Comparison of ENCODE assay signal across 11 cellular contexts in genomic region chr17:75981019-75981615, GRCh38. TPM values are rescaled to one million over a fixed set of nuclear protein-coding genes. Genes with fewer than 3 reads are reported as not detected.
DNase-seq lines count a peak whose midpoint lies in the region; ATAC-seq, FAIRE-seq and TF ChIP-seq lines count a peak whose summit lies in the region.
"Had no signal": no experiment of that assay in that cellular context is flagged by ENCODE, and none has a peak within 500 bp of the region (broad histone marks: within the 10 kb centered on the region; RNA-seq: fewer than 3 reads in every experiment).

No MANE protein-coding gene starts in this region.

- no peak for DNase-seq in H9
- no peak for DNase-seq in GM12878 (ENCODE audit: low read depth, low spot score)
- no peak for DNase-seq in naive thymus-derived CD8-positive, alpha-beta T cell
- DNase-seq in NCI-H446 treated with DMSO at 0.1 percent for 48 hours (lab: John Stamatoyannopoulos, UW): no peak
- DNase-seq in GM10248 (ENCODE audit: extremely low spot score): no peak
- no peak for DNase-seq in NCI-H2196 treated with DMSO at 0.1 percent for 48 hours (lab: John Stamatoyannopoulos, UW; ENCODE audit: unreplicated experiment)
- no peak for DNase-seq in Kasumi-1 (lab: John Stamatoyannopoulos, UW)
- DNase-seq: COR-L47, T1000 had no signal

- H3K18ac ChIP-seq in H9 (ENCODE audit: insufficient read length, low read depth, low read length): no peak overlapping the region

- BruUV-seq in GM12878 (replicated peaks; lab: Mats Ljungman, UMichigan): no TSS peak

- H2BK15ac ChIP-seq in H9 (ENCODE audit: low read depth, low read length): no peak overlapping the region; the same call in 1 of the 2 replicates

- H3K23ac ChIP-seq in H9 (ENCODE audit: insufficient read length, low read depth, low read length): no peak overlapping the region

- no peak for TF ChIP-seq CTCF in H9 (conservative IDR thresholded peaks at IDR 0.05)
- no peak for TF ChIP-seq CTCF in GM12878 (IDR thresholded peaks at IDR 0.05 in 2 of 3, conservative IDR thresholded peaks at IDR 0.05 in 1 of 3; ENCODE audit: control insufficient read depth in 2 of 3, extremely low read depth in 1 of 3, insufficient read depth in 1 of 3, low read depth in 3 of 3, low read length in 3 of 3)
- no peak for TF ChIP-seq CTCF in GM10248 (IDR thresholded peaks at IDR 0.05; ENCODE audit: control extremely low read depth, extremely low read depth, low read depth, missing control alignments)

- H3K79me2 ChIP-seq in ACC112 (ENCODE audit: control insufficient read depth, insufficient read depth, low read length, unreplicated experiment) (peaks cover 24% of the 10 kb centered on the region), H9 (ENCODE audit: insufficient read depth, low read length) (peaks cover 2% of the 10 kb centered on the region; the same call in 1 of the 2 replicates), GM12878 (ENCODE audit: control insufficient read depth, insufficient read depth, low read length) (peaks cover 20% of the 10 kb centered on the region)

- H3K4me2 ChIP-seq in H9 (ENCODE audit: insufficient read depth, insufficient read length, low read length) (no peak overlapping the region), GM12878 (ENCODE audit: control insufficient read depth, insufficient read depth) (no peak overlapping the region)

- H4K91ac ChIP-seq in H9 (ENCODE audit: insufficient read length, low read depth, low read length): no peak overlapping the region

- H2BK20ac ChIP-seq in H9 (ENCODE audit: low read depth, low read length, poor library complexity, severe bottlenecking): no peak overlapping the region

- H3K9ac ChIP-seq in H9 (ENCODE audit: extremely low read depth, insufficient read length, low read length): no peak overlapping the region
- no peak overlapping the region; the same call in 1 of the 2 replicates for H3K9ac ChIP-seq in GM12878 (ENCODE audit: control insufficient read depth, insufficient read depth, low read length)

- H4K20me1 ChIP-seq in H9 (ENCODE audit: control insufficient read depth, insufficient read depth, insufficient read length) (no peaks in the 10 kb centered on the region), GM12878 (ENCODE audit: control insufficient read depth, insufficient read depth) (no peaks in the 10 kb centered on the region)

- H3K27ac ChIP-seq in ACC112 (ENCODE audit: low read depth, low read length) (peak overlapping the region; percentile 72), H9 (ENCODE audit: insufficient read length, low read depth, low read length) (no peak overlapping the region), GM12878 (ENCODE audit: control insufficient read depth, insufficient read depth) (0 out of 2 replicates have a peak overlapping the region, but pooled peaks have one; percentile 18)

- H3K36me3 ChIP-seq in ACC112 (ENCODE audit: insufficient read depth, low read length) (no peaks in the 10 kb centered on the region), GM12878 (ENCODE audit: control insufficient read depth in 2 of 2, insufficient read depth in 2 of 2, low read length in 1 of 2) (no peaks in the 10 kb centered on the region)
- H3K36me3 ChIP-seq: prostate gland had no signal

- no peak for FAIRE-seq in GM12878 (lab: Jason Lieb, UNC)

- no peak overlapping the region for H3K4me3 ChIP-seq in ACC112 (ENCODE audit: low read depth, low read length)
- no peak overlapping the region; the same call in 1 of the 2 replicates for H3K4me3 ChIP-seq in GM12878
- H3K4me3 ChIP-seq: prostate gland had no signal

- in situ Hi-C loops in GM12878 (cut with MboI): no loop called here

- peak overlapping the region; percentile 93 to 95 for H3K4me3 Mint-ChIP-seq in H9
- peak overlapping the region in 9 of 10 donors; percentile 45 to 99 (median 96) for H3K4me3 Mint-ChIP-seq in naive thymus-derived CD8-positive, alpha-beta T cell

- H3T11ph ChIP-seq in H9 (ENCODE audit: low read length): no peak overlapping the region

- peaks cover 50% of the 10 kb centered on the region for H3K4me1 ChIP-seq in ACC112 (ENCODE audit: control insufficient read depth, insufficient read depth, low read length, unreplicated experiment)
- H3K4me1 ChIP-seq in H9 (ENCODE audit: insufficient read depth, low read length): peaks cover 8% of the 10 kb centered on the region; the same call in 1 of the 2 replicates
- peaks cover 6% of the 10 kb centered on the region for H3K4me1 ChIP-seq in GM12878 (ENCODE audit: control insufficient read depth, insufficient read depth, low read length)
- H3K4me1 ChIP-seq: prostate gland had no signal

- peak overlapping the region; percentile 43 for H2AFZ ChIP-seq in ACC112 (ENCODE audit: low read length, unreplicated experiment)
- no peak overlapping the region for H2AFZ ChIP-seq in H9 (ENCODE audit: low read length)
- no peak overlapping the region for H2AFZ ChIP-seq in GM12878 (ENCODE audit: control insufficient read depth, low read depth, low read length)

- no peak overlapping the region for H3K56ac ChIP-seq in H9 (ENCODE audit: insufficient read length, low read depth, low read length)

- H3K4ac ChIP-seq in H9 (ENCODE audit: low read depth, low read length): no peak overlapping the region

- H3K27me3 ChIP-seq in ACC112 (ENCODE audit: insufficient read depth, low read length): no peaks in the 10 kb centered on the region
- no peaks in the 10 kb centered on the region for H3K27me3 ChIP-seq in H9 (ENCODE audit: insufficient read depth, low read length)
- H3K27me3 ChIP-seq in GM12878 (replicated peaks in 1 of 2; ENCODE audit: control insufficient read depth in 2 of 2, insufficient read depth in 2 of 2, low read length in 1 of 2): no peaks in the 10 kb centered on the region

- SMC1A ChIA-PET in GM12878 (lab: Charles Lee; ENCODE audit: uncharacterized antibody, unreplicated experiment): interaction anchor here (0.6 to 2.1 kb wide), 6 partner anchors 9 to 116 kb away, joined by 3 to 10 read pairs (median 4); no protein-coding TSS in a partner anchor

- CTCF ChIA-PET in GM12878 (lab: Yijun Ruan, JAX) (interaction anchor here (0.6 to 1.4 kb wide), 8 partner anchors 10 to 333 kb away, joined by 3 to 7 read pairs (median 4); partner anchors contain the start of gene CDK3), GM10248 (lab: Yijun Ruan, JAX) (interaction anchor here (1.0 to 1.8 kb wide), 4 partner anchors 11 to 33 kb away, joined by 5 to 6 read pairs (median 5); partner anchors contain the start of gene CDK3)

- H4K5ac ChIP-seq in H9 (ENCODE audit: insufficient read length, low read depth, low read length): no peak overlapping the region

- intact Hi-C loops in GM12878 (cut with micrococcal nuclease; ENCODE audit: unreplicated experiment): no loop called here

- H3K36me3 Mint-ChIP-seq in H9 (ENCODE audit: insufficient read depth in 1 of 3, low read depth in 3 of 3): peaks cover 7 to 14% (median 11%) of the 10 kb centered on the region in 3 experiments; a peak in 6 of 7 replicates
- H3K36me3 Mint-ChIP-seq in naive thymus-derived CD8-positive, alpha-beta T cell: peaks cover 0 to 9% (median 0%) of the 10 kb centered on the region in 3 donors

- H2BK120ac ChIP-seq in H9 (ENCODE audit: low read depth, low read length, poor library complexity, severe bottlenecking): no peak overlapping the region

- peaks cover 56 to 67% of the 10 kb centered on the region in 2 experiments for H3K4me1 Mint-ChIP-seq in H9
- peaks cover 11 to 35% (median 29%) of the 10 kb centered on the region in 4 donors for H3K4me1 Mint-ChIP-seq in naive thymus-derived CD8-positive, alpha-beta T cell

- H3K9me3 ChIP-seq in H9 (ENCODE audit: control insufficient read depth, low read depth, low read length): no peaks in the 10 kb centered on the region
- no peaks in the 10 kb centered on the region for H3K9me3 ChIP-seq in GM12878 (replicated peaks; ENCODE audit: control insufficient read depth, insufficient read depth, low read length)
- H3K9me3 ChIP-seq: prostate gland had no signal

- TF ChIP-seq EP300 in GM12878 (IDR thresholded peaks at IDR 0.05; ENCODE audit: borderline replicate concordance in 1 of 2, control insufficient read depth in 1 of 2, low read depth in 2 of 2, low read length in 2 of 2): no peak

- H3K14ac ChIP-seq in H9 (ENCODE audit: insufficient read depth, low read length): no peak overlapping the region

- no peak for ATAC-seq in GM12878
- no peak for ATAC-seq in naive thymus-derived CD8-positive, alpha-beta T cell

- no peaks in the 10 kb centered on the region for H3K79me1 ChIP-seq in H9 (ENCODE audit: insufficient read depth, low read depth, low read length, poor library complexity, severe bottlenecking)

- no CpG with 5 or more reads among the region's 7 CpGs for WGBS in H9 (ENCODE audit: extremely low coverage, insufficient read length, low lambda C conversion rate)
- WGBS in GM12878 (ENCODE audit: insufficient coverage, insufficient replicate concordance, low lambda C conversion rate, missing lambda C conversion rate): 96% methylated on average over 7 of the region's 7 CpGs

- no peak for TF ChIP-seq POLR2A in GM12878 (IDR thresholded peaks at IDR 0.05; ENCODE audit: low read depth, low read length)

- H4K8ac ChIP-seq in H9 (replicated peaks; ENCODE audit: insufficient read length, low read depth, low read length): no peak overlapping the region

- H3K27me3 Mint-ChIP-seq in H9 (ENCODE audit: low read depth): no peaks in the 10 kb centered on the region
- no peaks in the 10 kb centered on the region for H3K27me3 Mint-ChIP-seq in naive thymus-derived CD8-positive, alpha-beta T cell

- RAD21 ChIA-PET in GM12878 (lab: Charles Lee; ENCODE audit: unreplicated experiment): interaction anchor here (1.4 kb wide), 1 partner anchor 11 kb away, joined by 10 read pairs; no protein-coding TSS in a partner anchor

- H3K27ac Mint-ChIP-seq in H9: peak overlapping the region; percentile 81 to 88 (median 86); a peak in 5 of 7 replicates
- H3K27ac Mint-ChIP-seq in naive thymus-derived CD8-positive, alpha-beta T cell: peak overlapping the region; percentile 77 to 100 (median 100)

- POLR2A ChIA-PET in GM12878 (lab: Charles Lee) (interaction anchor here (0.7 to 2.9 kb wide), 5 partner anchors 9 to 104 kb away, joined by 3 to 24 read pairs (median 7); no protein-coding TSS in a partner anchor), GM10248 (lab: Yijun Ruan, JAX) (interaction anchor here (0.6 kb wide), 2 partner anchors 8 to 303 kb away, joined by 4 to 8 read pairs; no protein-coding TSS in a partner anchor)
- POLR2A ChIA-PET in naive thymus-derived CD8-positive, alpha-beta T cell (lab: Charles Lee): interaction anchor here (0.7 to 1.6 kb wide), 9 partner anchors 16 to 228 kb away, joined by 3 to 8 read pairs (median 4); partner anchors contain the start of genes EVPL, EXOC7, MRPL38 and TRIM65

- H2AK5ac ChIP-seq in H9 (ENCODE audit: insufficient read length, low read length): no peak overlapping the region

- no peak overlapping the region for H2BK5ac ChIP-seq in H9 (ENCODE audit: insufficient read length, low read length)

- no peaks in the 10 kb centered on the region for H3K9me3 Mint-ChIP-seq in H9
- no peaks in the 10 kb centered on the region for H3K9me3 Mint-ChIP-seq in naive thymus-derived CD8-positive, alpha-beta T cell

- TF ChIP-seq RAD21 in GM12878 (IDR thresholded peaks at IDR 0.05; ENCODE audit: insufficient read depth, low read depth, low read length): no peak

- H3K23me2 ChIP-seq in H9 (ENCODE audit: insufficient read length, low read depth, low read length, poor library complexity, severe bottlenecking): peaks cover 11% of the 10 kb centered on the region

- H2BK12ac ChIP-seq in H9 (ENCODE audit: insufficient read length, low read depth, low read length): no peak overlapping the region

RNA-seq across cellular contexts. Expression of gene TEN1, which starts 2.1 kb away (rescaled TPM):
- total RNA-seq in H9 (2021) (19.3 and 19.9 TPM in 2 replicates), GM12878 (2014; rRNA removed) (18.2 and 20.2 TPM in 2 replicates), GM12878 (2014; rRNA removed; fragmentation: Illumina TruSeq; extraction: Trizol) (15.1 and 15.6 TPM in 2 replicates), GM12878 (2021) (19.1 and 20.8 TPM in 2 replicates)
- 13.9 and 15.2 TPM in 2 replicates for total RNA-seq in GM12878 (2013; cell fraction: nucleolus; rRNA removed)
- 13.4 TPM for polyA plus RNA-seq in GM12878 (2011; ENCODE audit: low read depth)
- polyA plus RNA-seq in GM12878 (2011; rRNA removed) (11.2 and 18.9 TPM in 2 replicates), GM12878 (2014; fragmentation: Illumina TruSeq; extraction: Trizol) (1.3 and 9.8 TPM in 2 replicates), GM12878 (2014; fragmentation: Nextera tagmentation; extraction: Ambion mirVana) (1 to 10 TPM; 1.1 to 5.4 TPM), GM12878 (2014; rRNA removed) (33.1 and 35.9 TPM in 2 replicates), GM12878 (2016; fragmentation: Nextera tagmentation; extraction: Ambion mirVana) (10 to 100 TPM; 16.6 to 23.0 TPM)
- 27.6 and 44.7 TPM in 2 replicates for polyA plus RNA-seq in GM12878 (2011; cell fraction: cytosol; rRNA removed)
- 48.1 and 50.7 TPM in 2 replicates for polyA plus RNA-seq in GM12878 (2011; cell fraction: nucleus; rRNA removed)
- polyA plus RNA-seq in GM12878 (2012): 21.5 and 24.1 TPM in 2 replicates
- polyA minus RNA-seq in GM12878 (2011; rRNA and poly(A)+ RNA removed): 11.5 and 16.8 TPM in 2 replicates
- 2.5 TPM in 1 of 2 replicates, not detected in the other for polyA minus RNA-seq in GM12878 (2011; cell fraction: cytosol; rRNA and poly(A)+ RNA removed)
- 2.2 TPM in 2 replicates for polyA minus RNA-seq in GM12878 (2011; cell fraction: nucleus; rRNA and poly(A)+ RNA removed)
- 10 to 100 TPM; 14.2 to 16.6 TPM for total RNA-seq in naive thymus-derived CD8-positive, alpha-beta T cell
- polyA plus RNA-seq in naive thymus-derived CD8-positive, alpha-beta T cell: 10 to 100 TPM; 17.1 to 18.9 (median 18.4) TPM

RNA-seq across cellular contexts. Expression of gene ACOX1, which starts 2.2 kb away (rescaled TPM):
- total RNA-seq in H9 (2021): 27.2 and 27.4 TPM in 2 replicates
- 28.4 and 30.0 TPM in 2 replicates for total RNA-seq in GM12878 (2013; cell fraction: nucleolus; rRNA removed)
- total RNA-seq in GM12878 (2014; rRNA removed): 20.8 and 25.1 TPM in 2 replicates
- total RNA-seq in GM12878 (2014; rRNA removed; fragmentation: Illumina TruSeq; extraction: Trizol): 19.9 and 21.0 TPM in 2 replicates
- total RNA-seq in GM12878 (2021): 26.2 and 26.7 TPM in 2 replicates
- 30.3 TPM for polyA plus RNA-seq in GM12878 (2011; ENCODE audit: low read depth)
- 20.9 and 24.8 TPM in 2 replicates for polyA plus RNA-seq in GM12878 (2011; rRNA removed)
- 19.4 and 20.6 TPM in 2 replicates for polyA plus RNA-seq in GM12878 (2011; cell fraction: cytosol; rRNA removed)
- polyA plus RNA-seq in GM12878 (2011; cell fraction: nucleus; rRNA removed): 14.0 and 15.4 TPM in 2 replicates
- polyA plus RNA-seq in GM12878 (2012): 10.4 and 12.5 TPM in 2 replicates
- polyA plus RNA-seq in GM12878 (2014; fragmentation: Illumina TruSeq; extraction: Trizol): 13.3 and 16.4 TPM in 2 replicates
- 10 to 100 TPM in 1 of 2 experiments, 1 to 10 TPM in 1; 6.5 to 12.3 TPM for polyA plus RNA-seq in GM12878 (2014; fragmentation: Nextera tagmentation; extraction: Ambion mirVana)
- 12.1 and 14.2 TPM in 2 replicates for polyA plus RNA-seq in GM12878 (2014; rRNA removed)
- polyA plus RNA-seq in GM12878 (2016; fragmentation: Nextera tagmentation; extraction: Ambion mirVana): 10 to 100 TPM; 22.2 to 22.7 TPM
- polyA minus RNA-seq in GM12878 (2011; rRNA and poly(A)+ RNA removed): 59.1 and 72.9 TPM in 2 replicates
- polyA minus RNA-seq in GM12878 (2011; cell fraction: cytosol; rRNA and poly(A)+ RNA removed): 29.2 and 30.6 TPM in 2 replicates
- polyA minus RNA-seq in GM12878 (2011; cell fraction: nucleus; rRNA and poly(A)+ RNA removed): 16.4 and 25.0 TPM in 2 replicates
- 10 to 100 TPM; 37.9 to 39.3 TPM for total RNA-seq in naive thymus-derived CD8-positive, alpha-beta T cell
- polyA plus RNA-seq in naive thymus-derived CD8-positive, alpha-beta T cell: 10 to 100 TPM; 11.4 to 18.4 (median 15.1) TPM

RNA-seq across cellular contexts. Expression of gene CDK3, which starts 19.5 kb away (rescaled TPM):
- total RNA-seq in H9 (2021): 11.7 and 14.3 TPM in 2 replicates
- 5.8 and 7.3 TPM in 2 replicates for total RNA-seq in GM12878 (2013; cell fraction: nucleolus; rRNA removed)
- 1.1 and 1.6 TPM in 2 replicates for total RNA-seq in GM12878 (2014; rRNA removed)
- 3.5 and 4.0 TPM in 2 replicates for total RNA-seq in GM12878 (2014; rRNA removed; fragmentation: Illumina TruSeq; extraction: Trizol)
- total RNA-seq in GM12878 (2021): 5.3 and 6.9 TPM in 2 replicates
- 2.2 TPM for polyA plus RNA-seq in GM12878 (2011; ENCODE audit: low read depth)
- polyA plus RNA-seq in GM12878 (2011; rRNA removed): 4.1 and 7.0 TPM in 2 replicates
- 8.2 and 12.7 TPM in 2 replicates for polyA plus RNA-seq in GM12878 (2011; cell fraction: cytosol; rRNA removed)
- polyA plus RNA-seq in GM12878 (2011; cell fraction: nucleus; rRNA removed): 62.4 and 67.3 TPM in 2 replicates
- 4.9 and 5.6 TPM in 2 replicates for polyA plus RNA-seq in GM12878 (2012)
- polyA plus RNA-seq in GM12878 (2014; fragmentation: Illumina TruSeq; extraction: Trizol): 3.4 and 5.2 TPM in 2 replicates
- polyA plus RNA-seq in GM12878 (2014; fragmentation: Nextera tagmentation; extraction: Ambion mirVana): 1 to 10 TPM; 1.3 to 1.6 TPM
- polyA plus RNA-seq in GM12878 (2014; rRNA removed): 7.1 and 7.9 TPM in 2 replicates
- polyA plus RNA-seq in GM12878 (2016; fragmentation: Nextera tagmentation; extraction: Ambion mirVana): 1 to 10 TPM; 3.5 to 4.5 TPM
- polyA minus RNA-seq in GM12878 (2011; rRNA and poly(A)+ RNA removed): 2.8 and 3.1 TPM in 2 replicates
- polyA minus RNA-seq in GM12878 (2011; cell fraction: cytosol; rRNA and poly(A)+ RNA removed): not detected in 2 replicates
- 1.2 and 1.4 TPM in 2 replicates for polyA minus RNA-seq in GM12878 (2011; cell fraction: nucleus; rRNA and poly(A)+ RNA removed)
- total RNA-seq in naive thymus-derived CD8-positive, alpha-beta T cell: 10 to 100 TPM; 11.9 to 12.5 TPM
- polyA plus RNA-seq in naive thymus-derived CD8-positive, alpha-beta T cell: under 1 TPM; 0.16 to 0.64 (median 0.63) TPM

RNA-seq across cellular contexts. Expression of gene FBF1, which starts 40.3 kb away (rescaled TPM):
- 8.3 and 9.7 TPM in 2 replicates for total RNA-seq in H9 (2021)
- total RNA-seq in GM12878 (2013; cell fraction: nucleolus; rRNA removed): 17.4 and 18.4 TPM in 2 replicates
- 11.2 and 13.3 TPM in 2 replicates for total RNA-seq in GM12878 (2014; rRNA removed)
- 5.8 and 6.5 TPM in 2 replicates for total RNA-seq in GM12878 (2014; rRNA removed; fragmentation: Illumina TruSeq; extraction: Trizol)
- 10.4 and 11.3 TPM in 2 replicates for total RNA-seq in GM12878 (2021)
- polyA plus RNA-seq in GM12878 (2011; ENCODE audit: low read depth): 3.5 TPM
- 0.88 and 2.2 TPM in 2 replicates for polyA plus RNA-seq in GM12878 (2011; rRNA removed)
- 1.3 and 2.4 TPM in 2 replicates for polyA plus RNA-seq in GM12878 (2011; cell fraction: cytosol; rRNA removed)
- polyA plus RNA-seq in GM12878 (2011; cell fraction: nucleus; rRNA removed): 11.6 and 12.5 TPM in 2 replicates
- polyA plus RNA-seq in GM12878 (2012): 4.8 and 5.2 TPM in 2 replicates
- 1.2 and 4.2 TPM in 2 replicates for polyA plus RNA-seq in GM12878 (2014; fragmentation: Illumina TruSeq; extraction: Trizol)
- under 1 TPM; 0.29 to 0.35 TPM for polyA plus RNA-seq in GM12878 (2014; fragmentation: Nextera tagmentation; extraction: Ambion mirVana)
- polyA plus RNA-seq in GM12878 (2014; rRNA removed): 10.1 and 10.7 TPM in 2 replicates
- polyA plus RNA-seq in GM12878 (2016; fragmentation: Nextera tagmentation; extraction: Ambion mirVana): 10 to 100 TPM in 1 of 2 experiments, 1 to 10 TPM in 1; 8.1 to 15.0 TPM
- polyA minus RNA-seq in GM12878 (2011; rRNA and poly(A)+ RNA removed): 3.0 and 4.8 TPM in 2 replicates
- polyA minus RNA-seq in GM12878 (2011; cell fraction: cytosol; rRNA and poly(A)+ RNA removed): 1.7 and 1.9 TPM in 2 replicates
- 5.7 and 7.6 TPM in 2 replicates for polyA minus RNA-seq in GM12878 (2011; cell fraction: nucleus; rRNA and poly(A)+ RNA removed)
- total RNA-seq in naive thymus-derived CD8-positive, alpha-beta T cell: 10 to 100 TPM; 47.7 to 54.6 TPM
- 1 to 10 TPM; 2.4 to 8.0 (median 7.5) TPM for polyA plus RNA-seq in naive thymus-derived CD8-positive, alpha-beta T cell

RNA-seq across cellular contexts. Expression of gene EVPL, which starts 46.0 kb away (rescaled TPM):
- total RNA-seq in H9 (2021) (0.48 and 0.53 TPM in 2 replicates), GM12878 (2014; rRNA removed) (not detected in 2 replicates), GM12878 (2014; rRNA removed; fragmentation: Illumina TruSeq; extraction: Trizol) (not detected in 2 replicates), GM12878 (2021) (0.03 TPM in 2 replicates)
- total RNA-seq in GM12878 (2013; cell fraction: nucleolus; rRNA removed): not detected in 2 replicates
- not detected for polyA plus RNA-seq in GM12878 (2011; ENCODE audit: low read depth)
- polyA plus RNA-seq in GM12878 (2011; rRNA removed) (not detected in 2 replicates), GM12878 (2014; fragmentation: Illumina TruSeq; extraction: Trizol) (not detected in 2 replicates), GM12878 (2014; fragmentation: Nextera tagmentation; extraction: Ambion mirVana) (not detected), GM12878 (2014; rRNA removed) (0.01 TPM in 1 of 2 replicates, not detected in the other), GM12878 (2016; fragmentation: Nextera tagmentation; extraction: Ambion mirVana) (not detected)
- polyA plus RNA-seq in GM12878 (2011; cell fraction: cytosol; rRNA removed): not detected in 2 replicates
- not detected in 2 replicates for polyA plus RNA-seq in GM12878 (2011; cell fraction: nucleus; rRNA removed)
- polyA plus RNA-seq in GM12878 (2012): 0.03 TPM in 1 of 2 replicates, not detected in the other
- not detected in 2 replicates for polyA minus RNA-seq in GM12878 (2011; rRNA and poly(A)+ RNA removed)
- polyA minus RNA-seq in GM12878 (2011; cell fraction: cytosol; rRNA and poly(A)+ RNA removed): not detected in 2 replicates
- polyA minus RNA-seq in GM12878 (2011; cell fraction: nucleus; rRNA and poly(A)+ RNA removed): not detected in 2 replicates
- 1 to 10 TPM; 7.1 to 8.2 TPM for total RNA-seq in naive thymus-derived CD8-positive, alpha-beta T cell
- polyA plus RNA-seq in naive thymus-derived CD8-positive, alpha-beta T cell: 1 to 10 TPM in 1 of 3 donors, under 1 TPM in 1, not detected in 1; 0.74 to 1.6 TPM
